Comparison of ENCODE assay signal across 19 cellular contexts in genomic region chr14:77004711-77005460, GRCh38. TPM values are rescaled to one million over a fixed set of nuclear protein-coding genes. Genes with fewer than 3 reads are reported as not detected.
DNase-seq lines count a peak whose midpoint lies in the region; ATAC-seq, FAIRE-seq and TF ChIP-seq lines count a peak whose summit lies in the region.
"Had no signal": no experiment of that assay in that cellular context is flagged by ENCODE, and none has a peak within 500 bp of the region (broad histone marks: within the 10 kb centered on the region; RNA-seq: fewer than 3 reads in every experiment).

No MANE protein-coding gene starts in this region.

- no peaks in the 10 kb centered on the region for H3K79me2 ChIP-seq in osteoblast (ENCODE audit: insufficient read depth, low read length)

- no peak for ATAC-seq in GM19463 (IDR thresholded peaks at IDR 0.05; ENCODE audit: unreplicated experiment)
- no peak for ATAC-seq in stimulated activated memory B cell treated with anti-CD40 and anti-IgM and Interleukin-4, amounts not matched to agents 10 μg/mL and 1 μg/mL and 100 μg/mL, for 72 hours
- ATAC-seq: effector memory CD8-positive, alpha-beta T cell; Panc1 had no signal

- H3K9me3 ChIP-seq in HEK293 (ENCODE audit: control insufficient read depth, insufficient read depth, low read depth, low read length) (no peaks in the 10 kb centered on the region), osteoblast (ENCODE audit: low read depth, low read length) (no peaks in the 10 kb centered on the region)
- H3K9me3 ChIP-seq: neutrophil had no signal

- no peak overlapping the region for H3K27ac Mint-ChIP-seq in stimulated activated memory B cell treated with anti-CD40 and anti-IgM and Interleukin-4, amounts not matched to agents 10 μg/mL and 1 μg/mL and 100 μg/mL, for 72 hours
- H3K27ac Mint-ChIP-seq: activated B cell treated with CpG ODN at 0.5 μM for 24 hours; activated naive CD4-positive, alpha-beta T cell treated with anti-CD3 and anti-CD28 coated beads for 36 hours had no signal

- CTCF ChIA-PET in HEK293 (lab: Yijun Ruan, JAX), result interaction anchor here (0.6 to 0.7 kb wide), 3 partner anchors 46 to 129 kb away, joined by 3 read pairs; no protein-coding TSS in a partner anchor

- peaks cover 10% of the 10 kb centered on the region for H3K4me1 ChIP-seq in HEK293 (ENCODE audit: control insufficient read depth, insufficient read depth, low read length)
- peaks cover 9% of the 10 kb centered on the region for H3K4me1 ChIP-seq in osteoblast (ENCODE audit: insufficient read depth, low read length)

- no peak for FAIRE-seq in bronchial epithelial cell (lab: Jason Lieb, UNC)
- FAIRE-seq in GM19239 (lab: Jason Lieb, UNC), result no peak

- H3K27me3 ChIP-seq in bronchial epithelial cell (ENCODE audit: control insufficient read depth, insufficient read depth, low read length), result no peaks in the 10 kb centered on the region
- no peaks in the 10 kb centered on the region for H3K27me3 ChIP-seq in osteoblast (ENCODE audit: insufficient read depth, low read length)
- H3K27me3 ChIP-seq: neutrophil had no signal

- H3K36me3 Mint-ChIP-seq in stimulated activated memory B cell treated with anti-CD40 and anti-IgM and Interleukin-4, amounts not matched to agents 10 μg/mL and 1 μg/mL and 100 μg/mL, for 72 hours, result no peaks in the 10 kb centered on the region
- H3K36me3 Mint-ChIP-seq: CD4-positive, alpha-beta memory T cell had no signal

- H2AFZ ChIP-seq in osteoblast (ENCODE audit: low read length), result no peak overlapping the region

- POLR2A ChIA-PET in HEK293 (lab: Yijun Ruan, JAX), result no interaction called here

- no peaks in the 10 kb centered on the region for H3K9me3 Mint-ChIP-seq in stimulated activated memory B cell treated with anti-CD40 and anti-IgM and Interleukin-4, amounts not matched to agents 10 μg/mL and 1 μg/mL and 100 μg/mL, for 72 hours
- H3K9me3 Mint-ChIP-seq: activated B cell treated with CpG ODN at 0.5 μM for 24 hours; activated naive CD4-positive, alpha-beta T cell treated with anti-CD3 and anti-CD28 coated beads for 36 hours; CD4-positive, alpha-beta memory T cell; effector memory CD8-positive, alpha-beta T cell had no signal

- TF ChIP-seq CTCF in HEK293 (tag by site-specific recombination; IDR thresholded peaks at IDR 0.05), result no peak
- TF ChIP-seq CTCF in bronchial epithelial cell (IDR thresholded peaks at IDR 0.05; ENCODE audit: insufficient read depth, low read length, severe bottlenecking), result no peak
- no peak for TF ChIP-seq CTCF in osteoblast (IDR thresholded peaks at IDR 0.05; ENCODE audit: extremely low read depth, low read depth, low read length)

- H3K4me3 Mint-ChIP-seq in stimulated activated memory B cell treated with anti-CD40 and anti-IgM and Interleukin-4, amounts not matched to agents 10 μg/mL and 1 μg/mL and 100 μg/mL, for 72 hours, result no peak overlapping the region
- H3K4me3 Mint-ChIP-seq: activated B cell treated with CpG ODN at 0.5 μM for 24 hours; activated naive CD4-positive, alpha-beta T cell treated with anti-CD3 and anti-CD28 coated beads for 36 hours; CD4-positive, alpha-beta memory T cell; effector memory CD8-positive, alpha-beta T cell had no signal

- H3K4me1 Mint-ChIP-seq in stimulated activated memory B cell treated with anti-CD40 and anti-IgM and Interleukin-4, amounts not matched to agents 10 μg/mL and 1 μg/mL and 100 μg/mL, for 72 hours, result peaks cover 28% of the 10 kb centered on the region

- DNase-seq in CD1c-positive myeloid dendritic cell (ENCODE audit: extremely low spot score) (peak; percentile 34), bronchial epithelial cell (ENCODE audit: low read depth) (peak; percentile 64), osteoblast (ENCODE audit: insufficient read length, low spot score, missing footprints) (no peak), GM19239 (ENCODE audit: insufficient read length, low spot score) (no peak)
- DNase-seq: activated B cell treated with CpG ODN at 0.5 μM for 24 hours; activated CD8-positive, alpha-beta memory T cell treated with anti-CD3 and anti-CD28 coated beads, Interleukin-2, amount 50 U/mL, for 4 hours; activated naive CD4-positive, alpha-beta T cell treated with anti-CD3 and anti-CD28 coated beads for 36 hours; CD4-positive, alpha-beta memory T cell; effector memory CD8-positive, alpha-beta T cell; foreskin melanocyte; Karpas-422; NCI-H1694 treated with DMSO at 0.1 percent for 48 hours; stimulated activated naive CD4-positive, alpha-beta T cell treated with Interleukin-2 at 50 U/mL for 16 hours had no signal

- H3K4me3 ChIP-seq in HEK293 (ENCODE audit: low read depth, low read length), result no peak overlapping the region
- H3K4me3 ChIP-seq in bronchial epithelial cell (ENCODE audit: low read depth, low read length), result no peak overlapping the region
- H3K4me3 ChIP-seq in osteoblast (ENCODE audit: insufficient read depth, low read length), result no peak overlapping the region

- H4K20me1 ChIP-seq in osteoblast (ENCODE audit: insufficient read depth, low read length), result no peaks in the 10 kb centered on the region

- no peaks in the 10 kb centered on the region for H3K27me3 Mint-ChIP-seq in stimulated activated memory B cell treated with anti-CD40 and anti-IgM and Interleukin-4, amounts not matched to agents 10 μg/mL and 1 μg/mL and 100 μg/mL, for 72 hours
- H3K27me3 Mint-ChIP-seq: activated B cell treated with CpG ODN at 0.5 μM for 24 hours; CD4-positive, alpha-beta memory T cell; effector memory CD8-positive, alpha-beta T cell had no signal

- H3K27ac ChIP-seq in HEK293 (ENCODE audit: extremely low read depth, low read depth, low read length), result 0 out of 2 replicates have a peak overlapping the region, but pooled peaks have one; percentile 25
- H3K27ac ChIP-seq in osteoblast (ENCODE audit: low read depth, low read length), result peak overlapping the region; percentile 2
- H3K27ac ChIP-seq: HL-60, neutrophil had no signal

- H3K4me2 ChIP-seq in osteoblast (ENCODE audit: insufficient read depth, low read length), result no peak overlapping the region

- H3K36me3 ChIP-seq in HEK293 (ENCODE audit: control insufficient read depth in 2 of 2, insufficient read depth in 1 of 2, low read length in 2 of 2), result no peaks in the 10 kb centered on the region
- H3K36me3 ChIP-seq in bronchial epithelial cell (ENCODE audit: control insufficient read depth, insufficient read depth, low read length), result no peaks in the 10 kb centered on the region
- no peaks in the 10 kb centered on the region for H3K36me3 ChIP-seq in osteoblast (ENCODE audit: insufficient read depth, low read length)
- H3K36me3 ChIP-seq: neutrophil had no signal

TF ChIP-seq in HEK293, 187 proteins besides CTCF, POLR2A, EP300 and RAD21:
- no peak for TF ChIP-seq GLI4 (tag by site-specific recombination; IDR thresholded peaks at IDR 0.05)
- TF ChIP-seq, protein P1, sequence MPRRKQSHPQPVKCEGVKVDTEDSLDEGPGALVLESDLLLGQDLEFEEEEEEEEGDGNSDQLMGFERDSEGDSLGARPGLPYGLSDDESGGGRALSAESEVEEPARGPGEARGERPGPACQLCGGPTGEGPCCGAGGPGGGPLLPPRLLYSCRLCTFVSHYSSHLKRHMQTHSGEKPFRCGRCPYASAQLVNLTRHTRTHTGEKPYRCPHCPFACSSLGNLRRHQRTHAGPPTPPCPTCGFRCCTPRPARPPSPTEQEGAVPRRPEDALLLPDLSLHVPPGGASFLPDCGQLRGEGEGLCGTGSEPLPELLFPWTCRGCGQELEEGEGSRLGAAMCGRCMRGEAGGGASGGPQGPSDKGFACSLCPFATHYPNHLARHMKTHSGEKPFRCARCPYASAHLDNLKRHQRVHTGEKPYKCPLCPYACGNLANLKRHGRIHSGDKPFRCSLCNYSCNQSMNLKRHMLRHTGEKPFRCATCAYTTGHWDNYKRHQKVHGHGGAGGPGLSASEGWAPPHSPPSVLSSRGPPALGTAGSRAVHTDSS (tag by site-specific recombination; IDR thresholded peaks at IDR 0.05), result no peak
- TF ChIP-seq ZBTB20 (tag by site-specific recombination; IDR thresholded peaks at IDR 0.05), result no peak
- TF ChIP-seq ZNF560 (tag by site-specific recombination; IDR thresholded peaks at IDR 0.05; ENCODE audit: borderline replicate concordance), result no peak
- TF ChIP-seq TRIM28 (IDR thresholded peaks at IDR 0.05; ENCODE audit: borderline replicate concordance, low read length), result no peak
- no peak for TF ChIP-seq ZNF585B (tag by site-specific recombination; IDR thresholded peaks at IDR 0.05)
- no peak for TF ChIP-seq ZNF785 (tag by site-specific recombination; IDR thresholded peaks at IDR 0.05)
- no peak for TF ChIP-seq ZFP41 (tag by site-specific recombination; IDR thresholded peaks at IDR 0.05; ENCODE audit: borderline replicate concordance)
- TF ChIP-seq, protein P2, sequence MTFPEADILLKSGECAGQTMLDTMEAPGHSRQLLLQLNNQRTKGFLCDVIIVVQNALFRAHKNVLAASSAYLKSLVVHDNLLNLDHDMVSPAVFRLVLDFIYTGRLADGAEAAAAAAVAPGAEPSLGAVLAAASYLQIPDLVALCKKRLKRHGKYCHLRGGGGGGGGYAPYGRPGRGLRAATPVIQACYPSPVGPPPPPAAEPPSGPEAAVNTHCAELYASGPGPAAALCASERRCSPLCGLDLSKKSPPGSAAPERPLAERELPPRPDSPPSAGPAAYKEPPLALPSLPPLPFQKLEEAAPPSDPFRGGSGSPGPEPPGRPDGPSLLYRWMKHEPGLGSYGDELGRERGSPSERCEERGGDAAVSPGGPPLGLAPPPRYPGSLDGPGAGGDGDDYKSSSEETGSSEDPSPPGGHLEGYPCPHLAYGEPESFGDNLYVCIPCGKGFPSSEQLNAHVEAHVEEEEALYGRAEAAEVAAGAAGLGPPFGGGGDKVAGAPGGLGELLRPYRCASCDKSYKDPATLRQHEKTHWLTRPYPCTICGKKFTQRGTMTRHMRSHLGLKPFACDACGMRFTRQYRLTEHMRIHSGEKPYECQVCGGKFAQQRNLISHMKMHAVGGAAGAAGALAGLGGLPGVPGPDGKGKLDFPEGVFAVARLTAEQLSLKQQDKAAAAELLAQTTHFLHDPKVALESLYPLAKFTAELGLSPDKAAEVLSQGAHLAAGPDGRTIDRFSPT (tag by site-specific recombination; IDR thresholded peaks at IDR 0.05), result no peak
- TF ChIP-seq ZFHX2 (tag by site-specific recombination; conservative IDR thresholded peaks at IDR 0.05), result no peak
- TF ChIP-seq ZNF837 (tag by site-specific recombination; IDR thresholded peaks at IDR 0.05), result no peak
- no peak for TF ChIP-seq MYNN (tag by site-specific recombination; IDR thresholded peaks at IDR 0.05; ENCODE audit: borderline replicate concordance)

RNA-seq across cellular contexts. Expression of gene IRF2BPL, which starts 23.6 kb away (rescaled TPM):
- total RNA-seq in bronchial epithelial cell (12.0 and 12.1 TPM in 2 replicates), osteoblast (19.4 and 26.4 TPM in 2 replicates)

Comparison
In these comparisons a context has a peak if more than half of its experiments do, and no peak if none do; other contexts are left out.
1. DNase-seq: peak in CD1c-positive myeloid dendritic cell (single experiment) and bronchial epithelial cell (single experiment); none in osteoblast (single experiment) and GM19239 (single experiment).